In genomic region chr12:56541610-56542009, GRCh38 we compare ENCODE assay signal across 17 cellular contexts. TPM values are rescaled to one million over a fixed set of nuclear protein-coding genes. Genes with fewer than 3 reads are reported as not detected.
DNase-seq lines count a peak whose midpoint lies in the region; ATAC-seq, FAIRE-seq and TF ChIP-seq lines count a peak whose summit lies in the region.
"Had no signal": no experiment of that assay in that cellular context is flagged by ENCODE, and none has a peak within 500 bp of the region (broad histone marks: within the 10 kb centered on the region; RNA-seq: fewer than 3 reads in every experiment).

No MANE protein-coding gene starts in this region.

- no peaks in the 10 kb centered on the region for H3K4me1 Mint-ChIP-seq in glutamatergic neuron (ENCODE audit: low read depth, unreplicated experiment)
- peaks cover 23% of the 10 kb centered on the region for H3K4me1 Mint-ChIP-seq in osteocyte (ENCODE audit: unreplicated experiment)
- H3K4me1 Mint-ChIP-seq: B cell had no signal

- intact Hi-C loops in left ventricle myocardium superior (cut with micrococcal nuclease) (no loop called here), cardiac septum (cut with DNase I) (no loop called here)

- TF ChIP-seq CTCF in glutamatergic neuron (IDR thresholded peaks at IDR 0.05; ENCODE audit: partially characterized antibody, unreplicated experiment) = no peak
- TF ChIP-seq CTCF in osteocyte (IDR thresholded peaks at IDR 0.05) = no peak

- H3K27ac Mint-ChIP-seq in glutamatergic neuron (ENCODE audit: unreplicated experiment) = peak overlapping the region; percentile 39
- peak overlapping the region; percentile 31 for H3K27ac Mint-ChIP-seq in osteocyte (ENCODE audit: unreplicated experiment)
- H3K27ac Mint-ChIP-seq: B cell; CD8-positive, alpha-beta T cell had no signal

- no peaks in the 10 kb centered on the region for H3K36me3 Mint-ChIP-seq in glutamatergic neuron (ENCODE audit: unreplicated experiment)
- no peaks in the 10 kb centered on the region for H3K36me3 Mint-ChIP-seq in osteocyte (ENCODE audit: unreplicated experiment)

- H3K9me3 Mint-ChIP-seq in glutamatergic neuron (ENCODE audit: unreplicated experiment) = no peaks in the 10 kb centered on the region
- H3K9me3 Mint-ChIP-seq in osteocyte (ENCODE audit: unreplicated experiment) = no peaks in the 10 kb centered on the region
- H3K9me3 Mint-ChIP-seq: CD8-positive, alpha-beta T cell had no signal

- no peak overlapping the region for H3K4me3 Mint-ChIP-seq in glutamatergic neuron (ENCODE audit: unreplicated experiment)
- no peak overlapping the region for H3K4me3 Mint-ChIP-seq in osteocyte (ENCODE audit: unreplicated experiment)
- H3K4me3 Mint-ChIP-seq: B cell; CD8-positive, alpha-beta T cell had no signal

- ATAC-seq in left ventricle myocardium superior (peak; percentile 67), HG03571 (IDR thresholded peaks at IDR 0.05; ENCODE audit: unreplicated experiment) (no peak)
- ATAC-seq: CD8-positive, alpha-beta T cell had no signal

- no peak for DNase-seq in left ventricle myocardium superior
- no peak for DNase-seq in cardiac septum (ENCODE audit: low spot score)
- no peak for DNase-seq in glutamatergic neuron
- no peak for DNase-seq in osteocyte (ENCODE audit: extremely low spot score, unreplicated experiment)
- DNase-seq in GM12891 (ENCODE audit: insufficient read length, low spot score) = no peak
- DNase-seq in activated CD4-positive, alpha-beta T cell treated with anti-CD3 and anti-CD28 coated beads, Interleukin-2, amount 50 U/mL, for 4 hours = no peak
- DNase-seq: 8988T; Calu3; CD8-positive, alpha-beta T cell; DMS79 treated with DMSO at 0.1 percent for 48 hours; GF-D8 had no signal

- TF ChIP-seq POLR2A in GM12891 (IDR thresholded peaks at IDR 0.05; ENCODE audit: low read depth, low read length) = no peak

- H3K27me3 Mint-ChIP-seq in glutamatergic neuron (ENCODE audit: unreplicated experiment) = no peaks in the 10 kb centered on the region
- no peaks in the 10 kb centered on the region for H3K27me3 Mint-ChIP-seq in osteocyte (ENCODE audit: unreplicated experiment)
- H3K27me3 Mint-ChIP-seq: B cell had no signal

- no peak for FAIRE-seq in GM12891 (lab: Jason Lieb, UNC)
- FAIRE-seq: GM19239 had no signal

TF ChIP-seq in GM12891, 5 proteins besides CTCF, POLR2A, EP300 and RAD21:
- TF ChIP-seq PAX5 (IDR thresholded peaks at IDR 0.05; ENCODE audit: insufficient read depth, low read length, severe bottlenecking) (no peak), SPI1 (IDR thresholded peaks at IDR 0.05; ENCODE audit: low read depth, low read length) (no peak), TAF1 (IDR thresholded peaks at IDR 0.05; ENCODE audit: low read depth, low read length) (no peak), POU2F2 (IDR thresholded peaks at IDR 0.05; ENCODE audit: low read depth, low read length) (no peak), POLR2AphosphoS5 (IDR thresholded peaks at IDR 0.05; ENCODE audit: low read depth, low read length) (no peak)
TF ChIP-seq in GM12891: peak in this region for 0.

RNA-seq across cellular contexts. Expression of gene RBMS2, which starts 20.0 kb away (rescaled TPM):
- total RNA-seq in left ventricle myocardium superior (26.9 TPM), cardiac septum (23.0 TPM), glutamatergic neuron (ENCODE audit: unreplicated experiment) (10.2 TPM), osteocyte (65.6 and 80.0 TPM in 2 replicates)
- 2.3 TPM for polyA plus RNA-seq in GM12891 (2012; ENCODE audit: low read depth, missing spikeins)

RNA-seq across cellular contexts. Expression of gene GLS2, which starts 53.6 kb away (rescaled TPM):
- total RNA-seq in left ventricle myocardium superior (0.57 TPM), cardiac septum (0.38 TPM), glutamatergic neuron (ENCODE audit: unreplicated experiment) (0.91 TPM), osteocyte (0.31 TPM in 1 of 2 replicates, not detected in the other)
- 3.4 TPM for polyA plus RNA-seq in GM12891 (2012; ENCODE audit: low read depth, missing spikeins)
- total RNA-seq: A673, H4, HT1080 had no signal
